In genomic region chr20:1225263-1225728, GRCh38 we compare ENCODE assay signal across 10 cellular contexts. TPM values are rescaled to one million over a fixed set of nuclear protein-coding genes. Genes with fewer than 3 reads are reported as not detected.
DNase-seq lines count a peak whose midpoint lies in the region; ATAC-seq and TF ChIP-seq lines count a peak whose summit lies in the region.
"Had no signal": no experiment of that assay in that cellular context is flagged by ENCODE, and none has a peak within 500 bp of the region (broad histone marks: within the 10 kb centered on the region; RNA-seq: fewer than 3 reads in every experiment).

No MANE protein-coding gene starts in this region.

- no peak overlapping the region for H3K4ac ChIP-seq in H9 (ENCODE audit: low read depth, low read length)

- H3T11ph ChIP-seq in H9 (ENCODE audit: low read length) = no peak overlapping the region

- no peak overlapping the region for H2BK20ac ChIP-seq in H9 (ENCODE audit: low read depth, low read length, poor library complexity, severe bottlenecking)

- no CpG with 5 or more reads among the region's 26 CpGs for WGBS in H9 (ENCODE audit: extremely low coverage, insufficient read length, low lambda C conversion rate)

- no peaks in the 10 kb centered on the region for H3K79me1 ChIP-seq in H9 (ENCODE audit: insufficient read depth, low read depth, low read length, poor library complexity, severe bottlenecking)

- no peak overlapping the region for H2AFZ ChIP-seq in H9 (ENCODE audit: low read length)

- no peak overlapping the region for H4K5ac ChIP-seq in H9 (ENCODE audit: insufficient read length, low read depth, low read length)

- H3K36me3 Mint-ChIP-seq in H9 (ENCODE audit: insufficient read depth in 1 of 3, low read depth in 3 of 3) = no peaks in the 10 kb centered on the region; a peak in 1 of 7 replicates

- H3K4me1 Mint-ChIP-seq in H9 = peaks cover 4 to 7% of the 10 kb centered on the region in 2 experiments

- no peaks in the 10 kb centered on the region for H3K4me1 ChIP-seq in H9 (ENCODE audit: insufficient read depth, low read length)
- H3K4me1 ChIP-seq in SJCRH30 = no peaks in the 10 kb centered on the region; the same call in 1 of the 2 replicates

- H3K23ac ChIP-seq in H9 (ENCODE audit: insufficient read length, low read depth, low read length) = no peak overlapping the region

- TF ChIP-seq CTCF in H9 (conservative IDR thresholded peaks at IDR 0.05) (no peak), fibroblast of pulmonary artery (IDR thresholded peaks at IDR 0.05; ENCODE audit: low read length, missing control alignments) (no peak)

- H3K27me3 Mint-ChIP-seq in H9 (ENCODE audit: low read depth) = peaks cover 68% of the 10 kb centered on the region

- H3K27ac Mint-ChIP-seq in H9 = no peak overlapping the region; a peak in 1 of 7 replicates

- peaks cover 7% of the 10 kb centered on the region for H3K23me2 ChIP-seq in H9 (ENCODE audit: insufficient read length, low read depth, low read length, poor library complexity, severe bottlenecking)

- H3K9me3 ChIP-seq in H9 (ENCODE audit: control insufficient read depth, low read depth, low read length) = no peaks in the 10 kb centered on the region
- H3K9me3 ChIP-seq in SJCRH30 (replicated peaks) = no peaks in the 10 kb centered on the region

- H3K14ac ChIP-seq in H9 (ENCODE audit: insufficient read depth, low read length) = peak overlapping the region; percentile 27; the same call in 1 of the 2 replicates

- H3K4me2 ChIP-seq in H9 (ENCODE audit: insufficient read depth, insufficient read length, low read length) = peak overlapping the region; percentile 70

- no peak overlapping the region for H4K8ac ChIP-seq in H9 (replicated peaks; ENCODE audit: insufficient read length, low read depth, low read length)

- no peak overlapping the region for H2BK15ac ChIP-seq in H9 (ENCODE audit: low read depth, low read length)

- peak overlapping the region; percentile 4 for H3K18ac ChIP-seq in H9 (ENCODE audit: insufficient read length, low read depth, low read length)

- ATAC-seq in HG03159 (IDR thresholded peaks at IDR 0.05; ENCODE audit: unreplicated experiment) = no peak

- DNase-seq in H9 (no peak), SJCRH30 (no peak), fibroblast of pulmonary artery (ENCODE audit: low read depth) (no peak), skeletal muscle cell (ENCODE audit: low read depth) (no peak), cortex of kidney (lab: John Stamatoyannopoulos, UW) (no peak), COR-L47 (lab: John Stamatoyannopoulos, UW) (no peak)
- no peak for DNase-seq in stimulated activated CD4-positive, alpha-beta T cell treated with anti-CD3 and anti-CD28 coated beads, Interleukin-4, amount 100 ng/mL, for 24 hours

- peaks cover 3% of the 10 kb centered on the region for H4K20me1 ChIP-seq in H9 (ENCODE audit: control insufficient read depth, insufficient read depth, insufficient read length)

- no peak overlapping the region for H2AK5ac ChIP-seq in H9 (ENCODE audit: insufficient read length, low read length)

- H3K9ac ChIP-seq in H9 (ENCODE audit: extremely low read depth, insufficient read length, low read length) = no peak overlapping the region

- H3K27me3 ChIP-seq in H9 (ENCODE audit: insufficient read depth, low read length) (peaks cover 2% of the 10 kb centered on the region; the same call in 1 of the 2 replicates), SJCRH30 (peaks cover 19% of the 10 kb centered on the region)

- H2BK120ac ChIP-seq in H9 (ENCODE audit: low read depth, low read length, poor library complexity, severe bottlenecking) = no peak overlapping the region

- no peak overlapping the region for H2BK12ac ChIP-seq in H9 (ENCODE audit: insufficient read length, low read depth, low read length)

- no peaks in the 10 kb centered on the region for H3K79me2 ChIP-seq in H9 (ENCODE audit: insufficient read depth, low read length)

- no peaks in the 10 kb centered on the region for H3K36me3 ChIP-seq in SJCRH30

- H3K27ac ChIP-seq in H9 (ENCODE audit: insufficient read length, low read depth, low read length) (no peak overlapping the region), SJCRH30 (no peak overlapping the region)

- H3K9me3 Mint-ChIP-seq in H9 = peaks cover 7 to 12% of the 10 kb centered on the region in 2 experiments; a peak in 4 of 5 replicates

- H3K4me3 Mint-ChIP-seq in H9 = peak overlapping the region; percentile 84 to 92

- no peak overlapping the region for H3K56ac ChIP-seq in H9 (ENCODE audit: insufficient read length, low read depth, low read length)

- no peak overlapping the region for H4K91ac ChIP-seq in H9 (ENCODE audit: insufficient read length, low read depth, low read length)

- H2BK5ac ChIP-seq in H9 (ENCODE audit: insufficient read length, low read length) = no peak overlapping the region

- H3K4me3 ChIP-seq in SJCRH30 (peak overlapping the region; percentile 44), fibroblast of pulmonary artery (replicated peaks; ENCODE audit: low read depth, low read length) (peak overlapping the region; percentile 46), skeletal muscle cell (ENCODE audit: low read depth, low read length) (peak overlapping the region; percentile 51)

RNA-seq across cellular contexts. Expression of gene RAD21L1, which starts 0.5 kb away (rescaled TPM):
- total RNA-seq in H9 (2021) = not detected in 2 replicates
- 0.28 TPM in 1 of 2 replicates, not detected in the other for total RNA-seq in SJCRH30 (2014; rRNA removed; shearing (Covaris generic))
- total RNA-seq: left colon had no signal

RNA-seq across cellular contexts. Expression of gene C20orf202, which starts 22.0 kb away (rescaled TPM):
- total RNA-seq in H9 (2021) = 0.13 TPM in 1 of 2 replicates, not detected in the other
- total RNA-seq in SJCRH30 (2014; rRNA removed; shearing (Covaris generic)) = not detected in 2 replicates
- total RNA-seq: M059J had no signal

RNA-seq across cellular contexts. Expression of gene TMEM74B, which starts 40.5 kb away (rescaled TPM):
- 4.9 and 6.2 TPM in 2 replicates for total RNA-seq in H9 (2021)
- not detected in 2 replicates for total RNA-seq in SJCRH30 (2014; rRNA removed; shearing (Covaris generic))

RNA-seq across cellular contexts. Expression of gene SNPH, which starts 40.8 kb away (rescaled TPM):
- 1.8 TPM in 2 replicates for total RNA-seq in H9 (2021)
- total RNA-seq in SJCRH30 (2014; rRNA removed; shearing (Covaris generic)) = 2.9 and 3.0 TPM in 2 replicates
